8 cellular contexts compared by ENCODE assay signal in the genomic region with DNA sequence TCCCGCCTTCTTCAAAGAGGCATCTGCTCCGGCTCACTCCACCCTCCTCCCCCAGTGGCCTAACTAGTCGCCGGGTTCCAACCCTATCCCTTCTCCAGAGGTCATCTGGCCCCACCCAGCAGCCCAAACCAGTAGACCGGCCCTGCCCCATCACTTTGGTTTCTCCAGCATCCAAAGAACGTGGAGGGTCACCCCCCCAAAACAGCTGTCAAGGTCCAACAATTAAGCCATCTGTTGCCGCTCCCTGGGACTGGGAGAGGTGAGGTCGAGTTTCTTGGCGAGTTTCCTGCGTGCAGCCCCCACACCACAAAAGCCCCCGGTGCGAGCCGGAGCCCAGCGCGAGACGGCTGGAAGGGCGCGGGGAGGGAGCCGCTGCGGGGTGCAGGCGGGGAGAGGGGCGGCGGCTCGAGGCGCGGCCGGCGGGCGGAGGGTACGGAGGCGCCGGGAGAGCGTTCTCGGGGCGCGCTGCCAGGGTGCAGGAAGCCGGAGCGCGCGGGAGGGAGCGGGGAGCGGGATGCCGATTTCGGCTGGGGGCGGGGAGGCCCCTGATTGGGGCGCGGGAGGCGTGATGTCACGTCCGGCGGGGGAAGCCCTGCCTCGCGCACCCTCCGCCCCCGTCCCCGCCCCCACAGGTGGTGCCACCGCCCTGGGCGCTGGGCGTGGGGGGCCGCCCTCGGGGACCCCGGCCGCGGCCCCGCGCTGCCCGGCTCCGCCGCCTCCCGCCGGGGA.
A peak's percentile ranks its signal among the peaks of the same experiment; 100 is the strongest.
DNase-seq lines count a peak whose midpoint lies in the region; ATAC-seq and TF ChIP-seq lines count a peak whose summit lies in the region.

No MANE protein-coding gene starts in this region.

- peaks cover 10 to 18% of the 10 kb centered on the region in 2 donors for H3K4me1 ChIP-seq in mucosa of rectum (ENCODE audit: control insufficient read depth in 2 of 2, insufficient read depth in 2 of 2, low read length in 2 of 2)

- H3K9ac ChIP-seq in mucosa of rectum (ENCODE audit: low read depth in 1 of 2, low read length in 2 of 2), result peak overlapping the region; percentile 17 to 26

- H3K9me3 ChIP-seq in mucosa of rectum (ENCODE audit: control insufficient read depth in 2 of 2, low read length in 2 of 2), result no peaks in the 10 kb centered on the region

- DNase-seq in SKM-1 treated with dmso at 0.1 percent for 144 hours (lab: John Stamatoyannopoulos, UW; ENCODE audit: unreplicated experiment) (peak; percentile 31), SKM-1 (lab: John Stamatoyannopoulos, UW; ENCODE audit: unreplicated experiment) (no peak), NOMO-1 treated with dmso at 0.1 percent for 144 hours (lab: John Stamatoyannopoulos, UW; ENCODE audit: unreplicated experiment) (peak; percentile 57), erythroblast (lab: John Stamatoyannopoulos, UW) (peak; percentile 15 to 22)
- DNase-seq in activated T-cell treated with anti-CD3 and anti-CD28 coated beads, Interleukin-2, amount 50 U/mL, for 1 hour, result peak; percentile 91
- peak; percentile 80 for DNase-seq in stimulated activated CD8-positive, alpha-beta memory T cell treated with anti-CD3 and anti-CD28 coated beads, Interleukin-4, amount 100 ng/mL, for 24 hours (ENCODE audit: low read depth)

- peak overlapping the region; percentile 41 to 60 for H3K4me3 ChIP-seq in mucosa of rectum (ENCODE audit: low read length in 2 of 2)

- TF ChIP-seq POLR2A in erythroblast (IDR thresholded peaks at IDR 0.05; ENCODE audit: low read length), result no peak

- peaks cover 0 to 8% of the 10 kb centered on the region in 2 donors for H3K27me3 ChIP-seq in mucosa of rectum (ENCODE audit: control insufficient read depth in 2 of 2, insufficient read depth in 2 of 2, low read length in 2 of 2)

- no peaks in the 10 kb centered on the region for H3K36me3 ChIP-seq in mucosa of rectum (ENCODE audit: control insufficient read depth in 2 of 2, insufficient read depth in 2 of 2, low read length in 2 of 2)

- peak overlapping the region; percentile 67 to 68 for H3K27ac ChIP-seq in mucosa of rectum (ENCODE audit: low read depth in 2 of 2, low read length in 2 of 2)

- ATAC-seq in HG03439 (IDR thresholded peaks at IDR 0.05; ENCODE audit: unreplicated experiment), result peak; percentile 46
